Comparison of ENCODE assay signal across 23 cellular contexts in the genomic region with DNA sequence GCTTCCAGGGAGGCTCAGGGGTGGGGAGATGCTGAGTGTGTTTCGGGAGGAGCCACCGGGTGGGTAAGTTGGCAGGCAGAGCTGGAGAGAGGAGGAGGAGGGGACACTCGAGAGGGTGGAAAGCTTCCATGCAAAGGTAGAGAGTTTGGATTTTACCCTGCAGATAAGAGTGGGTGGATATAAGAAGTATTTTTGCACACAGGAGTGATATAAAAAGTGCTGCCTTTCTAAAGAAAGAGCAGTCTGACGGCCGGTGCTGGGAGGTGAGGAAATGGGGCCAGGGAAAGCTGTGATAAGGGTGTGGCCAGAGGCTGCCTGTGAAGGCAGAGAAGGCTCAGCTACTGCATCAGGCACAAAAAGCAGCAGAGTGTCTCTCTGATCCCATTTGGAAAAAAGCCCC. TPM values are rescaled to one million over a fixed set of nuclear protein-coding genes. Genes with fewer than 3 reads are reported as not detected.
"Had no signal": no experiment of that assay in that cellular context is flagged by ENCODE, and none has a peak within 500 bp of the region (broad histone marks: within the 10 kb centered on the region; RNA-seq: fewer than 3 reads in every experiment).

No MANE protein-coding gene starts in this region.

- H3K4me1 Mint-ChIP-seq: activated naive CD4-positive, alpha-beta T cell treated with anti-CD3 and anti-CD28 coated beads, Interleukin-2, amount 50 U/mL, for 24 hours; stimulated activated naive CD8-positive, alpha-beta T cell treated with anti-CD3 and anti-CD28 coated beads, Interleukin-15, amount 100 ng/mL, for 72 hours had no signal

- H3K27me3 ChIP-seq: brain microvascular endothelial cell, tibial nerve had no signal

- H3K36me3 ChIP-seq: brain microvascular endothelial cell, suprapubic skin, tibial nerve had no signal

- H3K27ac Mint-ChIP-seq: activated CD8-positive, alpha-beta T cell treated with anti-CD3 and anti-CD28 coated beads, Interleukin-2, amount 10 ng/mL, durations not matched to agents 7 days and 5 days; activated naive CD4-positive, alpha-beta T cell treated with anti-CD3 and anti-CD28 coated beads, Interleukin-2, amount 50 U/mL, for 24 hours; activated T-helper 1 cell treated with anti-CD3 and anti-CD28 coated beads, Interleukin-12 subunit alpha, Interleukin-12 subunit beta, Interleukin-2, Interleukin-4 antibody, amounts not matched to agents 30 ng/mL and 10 ng/mL and 1 ng/mL, durations not matched to agents 14 hours and 24 hours and 36 hours; natural killer cell treated with Interleukin-12 subunit alpha and Interleukin-12 subunit beta and Interleukin-15 and Interleukin-18, amount 100 ng/mL, for 72 hours; stimulated activated effector memory CD8-positive, alpha-beta T cell treated with anti-CD3 and anti-CD28 coated beads, Interleukin-12 subunit alpha, Interleukin-12 subunit beta, amount 100 ng/mL, for 72 hours; stimulated activated naive CD8-positive, alpha-beta T cell treated with anti-CD3 and anti-CD28 coated beads, Interleukin-15, amount 100 ng/mL, for 72 hours; T-helper 2 cell treated with Interferon-gamma antibody and Interleukin-4, amounts not matched to agents 5 μg/mL and 100 μg/mL, for 36 hours had no signal

- H3K9me3 ChIP-seq: suprapubic skin, tibial nerve had no signal

- DNase-seq: activated CD4-positive, alpha-beta T cell treated with anti-CD3 and anti-CD28 coated beads for 1 hour; activated CD4-positive, alpha-beta T cell treated with anti-CD3 and anti-CD28 coated beads, Interleukin-2, amount 50 U/mL, for 1 hour; activated CD8-positive, alpha-beta T cell treated with anti-CD3 and anti-CD28 coated beads, Interleukin-2, amount 10 ng/mL, durations not matched to agents 7 days and 5 days; activated gamma-delta T cell; aorta; brain microvascular endothelial cell; dermis blood vessel endothelial cell; effector CD8-positive, alpha-beta T cell; foreskin melanocyte; hippocampal formation; left cardiac atrium; small intestine; stimulated activated CD4-positive, alpha-beta T cell treated with anti-CD3 and anti-CD28 coated beads, Interleukin-2, amount 100 ng/mL, for 24 hours; stimulated activated naive CD8-positive, alpha-beta T cell treated with anti-CD3 and anti-CD28 coated beads, Interleukin-15, amount 100 ng/mL, for 72 hours had no signal

- H3K4me3 ChIP-seq: suprapubic skin, tibial nerve had no signal

- H3K4me3 Mint-ChIP-seq: activated CD8-positive, alpha-beta T cell treated with anti-CD3 and anti-CD28 coated beads, Interleukin-2, amount 10 ng/mL, durations not matched to agents 7 days and 5 days; activated naive CD4-positive, alpha-beta T cell treated with anti-CD3 and anti-CD28 coated beads, Interleukin-2, amount 50 U/mL, for 24 hours; activated T-helper 1 cell treated with anti-CD3 and anti-CD28 coated beads, Interleukin-12 subunit alpha, Interleukin-12 subunit beta, Interleukin-2, Interleukin-4 antibody, amounts not matched to agents 30 ng/mL and 10 ng/mL and 1 ng/mL, durations not matched to agents 14 hours and 24 hours and 36 hours; natural killer cell treated with Interleukin-12 subunit alpha and Interleukin-12 subunit beta and Interleukin-15 and Interleukin-18, amount 100 ng/mL, for 72 hours; stimulated activated effector memory CD8-positive, alpha-beta T cell treated with anti-CD3 and anti-CD28 coated beads, Interleukin-12 subunit alpha, Interleukin-12 subunit beta, amount 100 ng/mL, for 72 hours; stimulated activated naive CD8-positive, alpha-beta T cell treated with anti-CD3 and anti-CD28 coated beads, Interleukin-15, amount 100 ng/mL, for 72 hours; T-helper 2 cell treated with Interferon-gamma antibody and Interleukin-4, amounts not matched to agents 5 μg/mL and 100 μg/mL, for 36 hours had no signal

- ATAC-seq: activated CD8-positive, alpha-beta T cell treated with anti-CD3 and anti-CD28 coated beads, Interleukin-2, amount 10 ng/mL, durations not matched to agents 7 days and 5 days; natural killer cell treated with Interleukin-12 subunit alpha and Interleukin-12 subunit beta and Interleukin-15 and Interleukin-18, amount 100 ng/mL, for 72 hours; sciatic nerve; stimulated activated effector memory CD8-positive, alpha-beta T cell treated with anti-CD3 and anti-CD28 coated beads, Interleukin-12 subunit alpha, Interleukin-12 subunit beta, amount 100 ng/mL, for 72 hours; stimulated activated naive CD8-positive, alpha-beta T cell treated with anti-CD3 and anti-CD28 coated beads, Interleukin-15, amount 100 ng/mL, for 72 hours had no signal

- H3K9me3 Mint-ChIP-seq: activated naive CD4-positive, alpha-beta T cell treated with anti-CD3 and anti-CD28 coated beads, Interleukin-2, amount 50 U/mL, for 24 hours; activated T-helper 1 cell treated with anti-CD3 and anti-CD28 coated beads, Interleukin-12 subunit alpha, Interleukin-12 subunit beta, Interleukin-2, Interleukin-4 antibody, amounts not matched to agents 30 ng/mL and 10 ng/mL and 1 ng/mL, durations not matched to agents 14 hours and 24 hours and 36 hours; natural killer cell treated with Interleukin-12 subunit alpha and Interleukin-12 subunit beta and Interleukin-15 and Interleukin-18, amount 100 ng/mL, for 72 hours; stimulated activated effector memory CD8-positive, alpha-beta T cell treated with anti-CD3 and anti-CD28 coated beads, Interleukin-12 subunit alpha, Interleukin-12 subunit beta, amount 100 ng/mL, for 72 hours; stimulated activated naive CD8-positive, alpha-beta T cell treated with anti-CD3 and anti-CD28 coated beads, Interleukin-15, amount 100 ng/mL, for 72 hours; T-helper 2 cell treated with Interferon-gamma antibody and Interleukin-4, amounts not matched to agents 5 μg/mL and 100 μg/mL, for 36 hours had no signal

- H3K36me3 Mint-ChIP-seq: activated naive CD4-positive, alpha-beta T cell treated with anti-CD3 and anti-CD28 coated beads, Interleukin-2, amount 50 U/mL, for 24 hours; natural killer cell treated with Interleukin-12 subunit alpha and Interleukin-12 subunit beta and Interleukin-15 and Interleukin-18, amount 100 ng/mL, for 72 hours; stimulated activated effector memory CD8-positive, alpha-beta T cell treated with anti-CD3 and anti-CD28 coated beads, Interleukin-12 subunit alpha, Interleukin-12 subunit beta, amount 100 ng/mL, for 72 hours had no signal

- H3K27ac ChIP-seq: brain microvascular endothelial cell, suprapubic skin, tibial nerve, VCaP had no signal

- H3K4me1 ChIP-seq: suprapubic skin, tibial nerve had no signal

RNA-seq across cellular contexts. Expression of a gene that starts 28.7 kb away (rescaled TPM):
- total RNA-seq: activated CD8-positive, alpha-beta T cell treated with anti-CD3 and anti-CD28 coated beads, Interleukin-2, amount 10 ng/mL, durations not matched to agents 7 days and 5 days; activated T-helper 1 cell treated with anti-CD3 and anti-CD28 coated beads, Interleukin-12 subunit alpha, Interleukin-12 subunit beta, Interleukin-2, Interleukin-4 antibody, amounts not matched to agents 30 ng/mL and 10 ng/mL and 1 ng/mL, durations not matched to agents 14 hours and 24 hours and 36 hours; natural killer cell treated with Interleukin-12 subunit alpha and Interleukin-12 subunit beta and Interleukin-15 and Interleukin-18, amount 100 ng/mL, for 72 hours had no signal
